Comparison of ENCODE assay signal across 1 cellular context in the genomic region with DNA sequence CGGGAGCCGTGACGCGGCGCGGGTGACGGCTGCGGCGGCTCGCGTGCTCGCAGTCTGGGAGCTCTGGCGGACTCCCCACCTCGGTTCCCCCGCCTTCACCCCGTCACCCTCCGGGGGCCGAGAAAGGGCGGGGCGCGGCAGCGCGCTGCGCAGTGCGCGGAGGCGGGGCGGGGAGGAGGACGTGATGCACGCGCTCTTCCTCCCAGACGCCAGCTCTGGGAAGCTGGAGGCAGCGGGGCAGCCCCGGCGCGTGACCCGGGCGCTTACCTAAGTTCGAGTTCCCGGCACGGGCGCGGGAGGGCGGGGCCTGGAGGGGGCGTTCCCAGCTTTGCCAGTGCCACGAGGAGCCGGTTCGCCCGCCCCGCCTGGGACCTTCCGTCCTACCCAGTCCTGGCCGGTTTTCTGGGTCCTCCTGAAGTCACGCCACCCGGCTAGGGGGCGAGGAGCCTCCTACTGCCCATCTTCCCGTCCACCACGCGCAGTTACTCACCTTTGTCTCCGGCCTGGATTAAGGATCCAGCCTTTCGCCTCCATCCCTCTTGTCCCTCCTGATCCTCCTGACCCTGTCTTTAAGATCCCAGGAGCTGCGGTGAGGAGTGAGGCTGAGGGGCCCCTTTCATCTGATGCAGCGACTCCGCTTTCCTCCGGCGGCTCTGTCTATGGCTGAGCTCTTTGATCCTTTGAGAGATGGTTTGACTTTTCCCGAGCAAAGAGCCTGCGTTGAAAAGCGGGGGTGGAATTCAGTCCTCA.
TF ChIP-seq lines count a peak whose summit lies in the region.

No MANE protein-coding gene starts in this region.

TF ChIP-seq in WTC11, 78 proteins besides CTCF, POLR2A, EP300 and RAD21 (continued from another document):
- TF ChIP-seq SMAD3 (CRISPR knock-in tag; IDR thresholded peaks at IDR 0.05; ENCODE audit: borderline replicate concordance) (0 out of 2 replicates have a peak, but pooled peaks have one; percentile 12), ELF4 (CRISPR knock-in tag; IDR thresholded peaks at IDR 0.05; ENCODE audit: low read depth) (no peak), TEAD1 (CRISPR knock-in tag; IDR thresholded peaks at IDR 0.05) (no peak), ZNF121 (CRISPR knock-in tag; IDR thresholded peaks at IDR 0.05) (peak; percentile 89), GTF2I (CRISPR knock-in tag; conservative IDR thresholded peaks at IDR 0.05) (no peak), ZBTB21 (CRISPR knock-in tag; IDR thresholded peaks at IDR 0.05; ENCODE audit: borderline replicate concordance) (no peak), RELA (CRISPR knock-in tag; IDR thresholded peaks at IDR 0.05; ENCODE audit: borderline replicate concordance) (no peak), FOXK1 (CRISPR knock-in tag; IDR thresholded peaks at IDR 0.05) (no peak), ZNF671 (CRISPR knock-in tag; IDR thresholded peaks at IDR 0.05) (no peak), ZNF232 (CRISPR knock-in tag; IDR thresholded peaks at IDR 0.05) (peak; percentile 37; the same call in 1 of the 2 replicates), ATF1 (CRISPR knock-in tag; IDR thresholded peaks at IDR 0.05) (no peak), CBFB (CRISPR knock-in tag; IDR thresholded peaks at IDR 0.05; ENCODE audit: low read depth) (no peak), ZNF423 (CRISPR knock-in tag; IDR thresholded peaks at IDR 0.05) (no peak), NR2C2 (CRISPR knock-in tag; IDR thresholded peaks at IDR 0.05) (no peak), NFE2L1 (CRISPR knock-in tag; IDR thresholded peaks at IDR 0.05) (no peak), ETV6 (CRISPR knock-in tag; IDR thresholded peaks at IDR 0.05) (no peak), HMGA2 (CRISPR knock-in tag; IDR thresholded peaks at IDR 0.05) (no peak), PRRX2 (CRISPR knock-in tag; IDR thresholded peaks at IDR 0.05) (no peak), ZNF263 (CRISPR knock-in tag; IDR thresholded peaks at IDR 0.05; ENCODE audit: low read depth) (0 out of 2 replicates have a peak, but pooled peaks have one; percentile 17), ZNF317 (CRISPR knock-in tag; IDR thresholded peaks at IDR 0.05; ENCODE audit: borderline replicate concordance, low read depth) (no peak), SP1 (CRISPR knock-in tag; conservative IDR thresholded peaks at IDR 0.05) (peak; percentile 50; the same call in 1 of the 2 replicates), ZNF416 (CRISPR knock-in tag; IDR thresholded peaks at IDR 0.05) (no peak), SMAD4 (CRISPR knock-in tag; IDR thresholded peaks at IDR 0.05) (no peak)
- TF ChIP-seq, protein P1, sequence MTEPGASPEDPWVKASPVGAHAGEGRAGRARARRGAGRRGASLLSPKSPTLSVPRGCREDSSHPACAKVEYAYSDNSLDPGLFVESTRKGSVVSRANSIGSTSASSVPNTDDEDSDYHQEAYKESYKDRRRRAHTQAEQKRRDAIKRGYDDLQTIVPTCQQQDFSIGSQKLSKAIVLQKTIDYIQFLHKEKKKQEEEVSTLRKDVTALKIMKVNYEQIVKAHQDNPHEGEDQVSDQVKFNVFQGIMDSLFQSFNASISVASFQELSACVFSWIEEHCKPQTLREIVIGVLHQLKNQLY (CRISPR knock-in tag; IDR thresholded peaks at IDR 0.05): no peak
- TF ChIP-seq, protein P2, sequence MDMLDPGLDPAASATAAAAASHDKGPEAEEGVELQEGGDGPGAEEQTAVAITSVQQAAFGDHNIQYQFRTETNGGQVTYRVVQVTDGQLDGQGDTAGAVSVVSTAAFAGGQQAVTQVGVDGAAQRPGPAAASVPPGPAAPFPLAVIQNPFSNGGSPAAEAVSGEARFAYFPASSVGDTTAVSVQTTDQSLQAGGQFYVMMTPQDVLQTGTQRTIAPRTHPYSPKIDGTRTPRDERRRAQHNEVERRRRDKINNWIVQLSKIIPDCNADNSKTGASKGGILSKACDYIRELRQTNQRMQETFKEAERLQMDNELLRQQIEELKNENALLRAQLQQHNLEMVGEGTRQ (CRISPR knock-in tag; IDR thresholded peaks at IDR 0.05): peak; percentile 90
- TF ChIP-seq, protein P3, sequence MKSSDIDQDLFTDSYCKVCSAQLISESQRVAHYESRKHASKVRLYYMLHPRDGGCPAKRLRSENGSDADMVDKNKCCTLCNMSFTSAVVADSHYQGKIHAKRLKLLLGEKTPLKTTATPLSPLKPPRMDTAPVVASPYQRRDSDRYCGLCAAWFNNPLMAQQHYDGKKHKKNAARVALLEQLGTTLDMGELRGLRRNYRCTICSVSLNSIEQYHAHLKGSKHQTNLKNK (CRISPR knock-in tag; IDR thresholded peaks at IDR 0.05): no peak
- TF ChIP-seq, protein P4, sequence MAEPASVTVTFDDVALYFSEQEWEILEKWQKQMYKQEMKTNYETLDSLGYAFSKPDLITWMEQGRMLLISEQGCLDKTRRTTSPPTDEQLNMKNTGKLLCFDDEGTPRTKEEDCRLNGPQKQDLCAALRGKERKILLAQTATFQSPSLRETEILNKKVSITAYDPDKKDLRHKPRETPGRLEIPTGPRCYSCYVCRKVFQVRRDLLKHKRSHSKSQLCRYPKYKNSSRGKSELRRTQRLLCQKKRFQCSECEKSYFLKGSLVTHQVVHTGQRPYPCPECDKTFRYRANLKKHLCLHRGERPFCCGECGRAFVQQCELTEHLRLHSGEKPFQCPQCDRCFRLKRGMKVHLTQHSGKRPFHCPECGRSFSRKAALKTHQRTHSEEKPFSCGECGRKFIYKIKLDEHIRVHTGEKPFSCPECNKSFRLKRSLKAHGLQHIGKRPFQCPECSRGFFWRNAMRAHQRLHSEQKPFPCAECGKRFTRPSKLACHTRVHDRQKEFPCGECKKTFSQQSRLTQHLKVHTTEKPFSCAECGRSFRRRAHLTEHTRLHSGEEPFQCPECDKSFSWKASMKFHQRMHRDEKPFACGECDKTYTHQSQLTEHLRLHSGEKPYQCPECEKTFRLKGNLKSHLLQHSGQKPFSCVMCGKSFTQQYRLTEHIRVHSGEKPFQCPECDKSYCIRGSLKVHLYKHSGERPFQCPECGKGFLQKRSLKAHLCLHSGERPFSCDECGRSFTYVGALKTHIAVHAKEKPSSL (CRISPR knock-in tag; conservative IDR thresholded peaks at IDR 0.05): no peak
- TF ChIP-seq, protein P5, sequence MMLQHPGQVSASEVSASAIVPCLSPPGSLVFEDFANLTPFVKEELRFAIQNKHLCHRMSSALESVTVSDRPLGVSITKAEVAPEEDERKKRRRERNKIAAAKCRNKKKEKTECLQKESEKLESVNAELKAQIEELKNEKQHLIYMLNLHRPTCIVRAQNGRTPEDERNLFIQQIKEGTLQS (CRISPR knock-in tag; conservative IDR thresholded peaks at IDR 0.05): no peak
- TF ChIP-seq, protein P6, sequence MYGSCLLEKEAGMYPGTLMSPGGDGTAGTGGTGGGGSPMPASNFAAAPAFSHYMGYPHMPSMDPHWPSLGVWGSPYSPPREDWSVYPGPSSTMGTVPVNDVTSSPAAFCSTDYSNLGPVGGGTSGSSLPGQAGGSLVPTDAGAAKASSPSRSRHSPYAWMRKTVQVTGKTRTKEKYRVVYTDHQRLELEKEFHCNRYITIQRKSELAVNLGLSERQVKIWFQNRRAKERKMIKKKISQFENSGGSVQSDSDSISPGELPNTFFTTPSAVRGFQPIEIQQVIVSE (CRISPR knock-in tag; IDR thresholded peaks at IDR 0.05; ENCODE audit: borderline replicate concordance): no peak
- TF ChIP-seq, protein P7, sequence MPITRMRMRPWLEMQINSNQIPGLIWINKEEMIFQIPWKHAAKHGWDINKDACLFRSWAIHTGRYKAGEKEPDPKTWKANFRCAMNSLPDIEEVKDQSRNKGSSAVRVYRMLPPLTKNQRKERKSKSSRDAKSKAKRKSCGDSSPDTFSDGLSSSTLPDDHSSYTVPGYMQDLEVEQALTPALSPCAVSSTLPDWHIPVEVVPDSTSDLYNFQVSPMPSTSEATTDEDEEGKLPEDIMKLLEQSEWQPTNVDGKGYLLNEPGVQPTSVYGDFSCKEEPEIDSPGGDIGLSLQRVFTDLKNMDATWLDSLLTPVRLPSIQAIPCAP (CRISPR knock-in tag; IDR thresholded peaks at IDR 0.05): no peak
- TF ChIP-seq, protein P8, sequence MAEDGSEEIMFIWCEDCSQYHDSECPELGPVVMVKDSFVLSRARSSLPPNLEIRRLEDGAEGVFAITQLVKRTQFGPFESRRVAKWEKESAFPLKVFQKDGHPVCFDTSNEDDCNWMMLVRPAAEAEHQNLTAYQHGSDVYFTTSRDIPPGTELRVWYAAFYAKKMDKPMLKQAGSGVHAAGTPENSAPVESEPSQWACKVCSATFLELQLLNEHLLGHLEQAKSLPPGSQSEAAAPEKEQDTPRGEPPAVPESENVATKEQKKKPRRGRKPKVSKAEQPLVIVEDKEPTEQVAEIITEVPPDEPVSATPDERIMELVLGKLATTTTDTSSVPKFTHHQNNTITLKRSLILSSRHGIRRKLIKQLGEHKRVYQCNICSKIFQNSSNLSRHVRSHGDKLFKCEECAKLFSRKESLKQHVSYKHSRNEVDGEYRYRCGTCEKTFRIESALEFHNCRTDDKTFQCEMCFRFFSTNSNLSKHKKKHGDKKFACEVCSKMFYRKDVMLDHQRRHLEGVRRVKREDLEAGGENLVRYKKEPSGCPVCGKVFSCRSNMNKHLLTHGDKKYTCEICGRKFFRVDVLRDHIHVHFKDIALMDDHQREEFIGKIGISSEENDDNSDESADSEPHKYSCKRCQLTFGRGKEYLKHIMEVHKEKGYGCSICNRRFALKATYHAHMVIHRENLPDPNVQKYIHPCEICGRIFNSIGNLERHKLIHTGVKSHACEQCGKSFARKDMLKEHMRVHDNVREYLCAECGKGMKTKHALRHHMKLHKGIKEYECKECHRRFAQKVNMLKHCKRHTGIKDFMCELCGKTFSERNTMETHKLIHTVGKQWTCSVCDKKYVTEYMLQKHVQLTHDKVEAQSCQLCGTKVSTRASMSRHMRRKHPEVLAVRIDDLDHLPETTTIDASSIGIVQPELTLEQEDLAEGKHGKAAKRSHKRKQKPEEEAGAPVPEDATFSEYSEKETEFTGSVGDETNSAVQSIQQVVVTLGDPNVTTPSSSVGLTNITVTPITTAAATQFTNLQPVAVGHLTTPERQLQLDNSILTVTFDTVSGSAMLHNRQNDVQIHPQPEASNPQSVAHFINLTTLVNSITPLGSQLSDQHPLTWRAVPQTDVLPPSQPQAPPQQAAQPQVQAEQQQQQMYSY (CRISPR knock-in tag; IDR thresholded peaks at IDR 0.05): peak; percentile 52
- TF ChIP-seq, protein P9, sequence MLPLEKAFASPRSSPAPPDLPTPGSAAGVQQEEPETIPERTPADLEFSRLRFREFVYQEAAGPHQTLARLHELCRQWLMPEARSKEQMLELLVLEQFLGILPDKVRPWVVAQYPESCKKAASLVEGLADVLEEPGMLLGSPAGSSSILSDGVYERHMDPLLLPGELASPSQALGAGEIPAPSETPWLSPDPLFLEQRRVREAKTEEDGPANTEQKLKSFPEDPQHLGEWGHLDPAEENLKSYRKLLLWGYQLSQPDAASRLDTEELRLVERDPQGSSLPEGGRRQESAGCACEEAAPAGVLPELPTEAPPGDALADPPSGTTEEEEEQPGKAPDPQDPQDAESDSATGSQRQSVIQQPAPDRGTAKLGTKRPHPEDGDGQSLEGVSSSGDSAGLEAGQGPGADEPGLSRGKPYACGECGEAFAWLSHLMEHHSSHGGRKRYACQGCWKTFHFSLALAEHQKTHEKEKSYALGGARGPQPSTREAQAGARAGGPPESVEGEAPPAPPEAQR (CRISPR knock-in tag; IDR thresholded peaks at IDR 0.05): no peak
- TF ChIP-seq, protein P10, sequence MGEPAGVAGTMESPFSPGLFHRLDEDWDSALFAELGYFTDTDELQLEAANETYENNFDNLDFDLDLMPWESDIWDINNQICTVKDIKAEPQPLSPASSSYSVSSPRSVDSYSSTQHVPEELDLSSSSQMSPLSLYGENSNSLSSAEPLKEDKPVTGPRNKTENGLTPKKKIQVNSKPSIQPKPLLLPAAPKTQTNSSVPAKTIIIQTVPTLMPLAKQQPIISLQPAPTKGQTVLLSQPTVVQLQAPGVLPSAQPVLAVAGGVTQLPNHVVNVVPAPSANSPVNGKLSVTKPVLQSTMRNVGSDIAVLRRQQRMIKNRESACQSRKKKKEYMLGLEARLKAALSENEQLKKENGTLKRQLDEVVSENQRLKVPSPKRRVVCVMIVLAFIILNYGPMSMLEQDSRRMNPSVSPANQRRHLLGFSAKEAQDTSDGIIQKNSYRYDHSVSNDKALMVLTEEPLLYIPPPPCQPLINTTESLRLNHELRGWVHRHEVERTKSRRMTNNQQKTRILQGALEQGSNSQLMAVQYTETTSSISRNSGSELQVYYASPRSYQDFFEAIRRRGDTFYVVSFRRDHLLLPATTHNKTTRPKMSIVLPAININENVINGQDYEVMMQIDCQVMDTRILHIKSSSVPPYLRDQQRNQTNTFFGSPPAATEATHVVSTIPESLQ (CRISPR knock-in tag; IDR thresholded peaks at IDR 0.05): no peak
- TF ChIP-seq, protein P11, sequence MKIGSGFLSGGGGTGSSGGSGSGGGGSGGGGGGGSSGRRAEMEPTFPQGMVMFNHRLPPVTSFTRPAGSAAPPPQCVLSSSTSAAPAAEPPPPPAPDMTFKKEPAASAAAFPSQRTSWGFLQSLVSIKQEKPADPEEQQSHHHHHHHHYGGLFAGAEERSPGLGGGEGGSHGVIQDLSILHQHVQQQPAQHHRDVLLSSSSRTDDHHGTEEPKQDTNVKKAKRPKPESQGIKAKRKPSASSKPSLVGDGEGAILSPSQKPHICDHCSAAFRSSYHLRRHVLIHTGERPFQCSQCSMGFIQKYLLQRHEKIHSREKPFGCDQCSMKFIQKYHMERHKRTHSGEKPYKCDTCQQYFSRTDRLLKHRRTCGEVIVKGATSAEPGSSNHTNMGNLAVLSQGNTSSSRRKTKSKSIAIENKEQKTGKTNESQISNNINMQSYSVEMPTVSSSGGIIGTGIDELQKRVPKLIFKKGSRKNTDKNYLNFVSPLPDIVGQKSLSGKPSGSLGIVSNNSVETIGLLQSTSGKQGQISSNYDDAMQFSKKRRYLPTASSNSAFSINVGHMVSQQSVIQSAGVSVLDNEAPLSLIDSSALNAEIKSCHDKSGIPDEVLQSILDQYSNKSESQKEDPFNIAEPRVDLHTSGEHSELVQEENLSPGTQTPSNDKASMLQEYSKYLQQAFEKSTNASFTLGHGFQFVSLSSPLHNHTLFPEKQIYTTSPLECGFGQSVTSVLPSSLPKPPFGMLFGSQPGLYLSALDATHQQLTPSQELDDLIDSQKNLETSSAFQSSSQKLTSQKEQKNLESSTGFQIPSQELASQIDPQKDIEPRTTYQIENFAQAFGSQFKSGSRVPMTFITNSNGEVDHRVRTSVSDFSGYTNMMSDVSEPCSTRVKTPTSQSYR (CRISPR knock-in tag; IDR thresholded peaks at IDR 0.05): no peak
- TF ChIP-seq, protein P12, sequence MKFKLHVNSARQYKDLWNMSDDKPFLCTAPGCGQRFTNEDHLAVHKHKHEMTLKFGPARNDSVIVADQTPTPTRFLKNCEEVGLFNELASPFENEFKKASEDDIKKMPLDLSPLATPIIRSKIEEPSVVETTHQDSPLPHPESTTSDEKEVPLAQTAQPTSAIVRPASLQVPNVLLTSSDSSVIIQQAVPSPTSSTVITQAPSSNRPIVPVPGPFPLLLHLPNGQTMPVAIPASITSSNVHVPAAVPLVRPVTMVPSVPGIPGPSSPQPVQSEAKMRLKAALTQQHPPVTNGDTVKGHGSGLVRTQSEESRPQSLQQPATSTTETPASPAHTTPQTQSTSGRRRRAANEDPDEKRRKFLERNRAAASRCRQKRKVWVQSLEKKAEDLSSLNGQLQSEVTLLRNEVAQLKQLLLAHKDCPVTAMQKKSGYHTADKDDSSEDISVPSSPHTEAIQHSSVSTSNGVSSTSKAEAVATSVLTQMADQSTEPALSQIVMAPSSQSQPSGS (CRISPR knock-in tag; IDR thresholded peaks at IDR 0.05; ENCODE audit: borderline replicate concordance, low read depth): no peak
